In the genomic region with DNA sequence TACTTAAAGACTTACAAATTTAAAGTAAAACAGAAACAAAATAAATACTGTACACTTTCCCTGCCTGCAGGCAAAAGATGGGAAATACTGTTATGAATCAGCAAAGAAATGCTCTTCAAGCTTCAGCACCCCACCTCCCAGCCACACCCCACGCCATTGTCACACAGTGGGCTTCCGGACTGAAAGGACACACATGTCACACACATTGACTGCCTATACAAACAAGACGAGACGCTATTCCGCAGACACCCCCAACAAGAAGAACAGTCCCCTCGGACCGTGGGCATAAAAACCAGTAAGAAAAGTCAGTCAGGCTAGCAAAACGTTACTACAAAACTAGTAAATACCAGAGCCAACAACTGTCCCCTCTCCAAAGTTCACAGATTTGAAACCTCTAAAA, we compare ENCODE assay signal across 9 cellular contexts. TPM values are rescaled to one million over a fixed set of nuclear protein-coding genes. Genes with fewer than 3 reads are reported as not detected.
DNase-seq lines count a peak whose midpoint lies in the region; ATAC-seq, FAIRE-seq and TF ChIP-seq lines count a peak whose summit lies in the region.
"Had no signal": no experiment of that assay in that cellular context is flagged by ENCODE, and none has a peak within 500 bp of the region (broad histone marks: within the 10 kb centered on the region; RNA-seq: fewer than 3 reads in every experiment).

No MANE protein-coding gene starts in this region.

- POLR2A ChIA-PET in A673 (lab: Charles Lee; ENCODE audit: low non-redundant PET): no interaction called here

- H3K27me3 ChIP-seq in A673 (replicated peaks; ENCODE audit: insufficient read depth, low read depth, low read length, poor library complexity): no peaks in the 10 kb centered on the region
- H3K27me3 ChIP-seq: heart right ventricle had no signal

- H3K4me3 Mint-ChIP-seq in activated naive CD8-positive, alpha-beta T cell treated with anti-CD3 and anti-CD28 coated beads for 36 hours: peak overlapping the region; percentile 0

- no TSS peak for BruUV-seq in A673 (replicated peaks; lab: Mats Ljungman, UMichigan)

- peak overlapping the region; percentile 53 for H3K27ac Mint-ChIP-seq in activated naive CD8-positive, alpha-beta T cell treated with anti-CD3 and anti-CD28 coated beads for 36 hours

- no peak overlapping the region for H3K4me3 ChIP-seq in A673 (ENCODE audit: low read depth, low read length, poor library complexity, severe bottlenecking)
- H3K4me3 ChIP-seq: heart right ventricle had no signal

- ATAC-seq in HG03442 (IDR thresholded peaks at IDR 0.05; ENCODE audit: unreplicated experiment): peak; percentile 95

- H3K27me3 Mint-ChIP-seq in activated naive CD8-positive, alpha-beta T cell treated with anti-CD3 and anti-CD28 coated beads for 36 hours: no peaks in the 10 kb centered on the region

- CTCF ChIA-PET in A673 (lab: Charles Lee): no interaction called here

- H3K27ac ChIP-seq in A673 (ENCODE audit: low read depth, low read length, poor library complexity, severe bottlenecking): no peak overlapping the region
- H3K27ac ChIP-seq: heart right ventricle had no signal

- DNase-seq in GM12891 (ENCODE audit: insufficient read length, low spot score) (no peak), GM20000 (ENCODE audit: low spot score) (peak; percentile 68), occipital lobe (lab: John Stamatoyannopoulos, UW) (no peak), A673 (ENCODE audit: low spot score) (no peak), cerebellar cortex (ENCODE audit: low spot score) (no peak), frontal cortex (ENCODE audit: low spot score in 2 of 2) (no peak)
- DNase-seq in activated naive CD8-positive, alpha-beta T cell treated with anti-CD3 and anti-CD28 coated beads for 36 hours: peak; percentile 43
- DNase-seq: heart right ventricle had no signal

- FAIRE-seq in GM12891 (lab: Jason Lieb, UNC) (peak; percentile 65), frontal cortex (lab: Jason Lieb, UNC) (no peak)

- H3K9me3 Mint-ChIP-seq in activated naive CD8-positive, alpha-beta T cell treated with anti-CD3 and anti-CD28 coated beads for 36 hours: no peaks in the 10 kb centered on the region

- H3K4me1 ChIP-seq in A673 (ENCODE audit: insufficient read depth, low read length, poor library complexity, severe bottlenecking): no peaks in the 10 kb centered on the region

- intact Hi-C loops in A673 (cut with micrococcal nuclease; ENCODE audit: unreplicated experiment): no loop called here

- H3K9me3 ChIP-seq in A673 (ENCODE audit: low read depth, low read length, poor library complexity, severe bottlenecking): no peaks in the 10 kb centered on the region
- H3K9me3 ChIP-seq: heart right ventricle had no signal

- H3K36me3 Mint-ChIP-seq in activated naive CD8-positive, alpha-beta T cell treated with anti-CD3 and anti-CD28 coated beads for 36 hours: no peaks in the 10 kb centered on the region

- TF ChIP-seq CTCF in GM20000 (IDR thresholded peaks at IDR 0.05; ENCODE audit: extremely low read depth, missing control alignments): no peak
- no peak for TF ChIP-seq CTCF in A673 (conservative IDR thresholded peaks at IDR 0.05; ENCODE audit: low read depth, low read length)

- H3K36me3 ChIP-seq in A673 (ENCODE audit: insufficient read depth, low read length, poor library complexity, severe bottlenecking): no peaks in the 10 kb centered on the region

- peaks cover 34% of the 10 kb centered on the region for H3K4me1 Mint-ChIP-seq in activated naive CD8-positive, alpha-beta T cell treated with anti-CD3 and anti-CD28 coated beads for 36 hours

- no peak for TF ChIP-seq POLR2A in GM12891 (IDR thresholded peaks at IDR 0.05; ENCODE audit: low read depth, low read length)

TF ChIP-seq in GM12891, 5 proteins besides CTCF, POLR2A, EP300 and RAD21:
- no peak for TF ChIP-seq POLR2AphosphoS5 (IDR thresholded peaks at IDR 0.05; ENCODE audit: low read depth, low read length)
- TF ChIP-seq TAF1 (IDR thresholded peaks at IDR 0.05; ENCODE audit: low read depth, low read length): no peak
- TF ChIP-seq POU2F2 (IDR thresholded peaks at IDR 0.05; ENCODE audit: low read depth, low read length): no peak
- no peak for TF ChIP-seq SPI1 (IDR thresholded peaks at IDR 0.05; ENCODE audit: low read depth, low read length)
- no peak for TF ChIP-seq PAX5 (IDR thresholded peaks at IDR 0.05; ENCODE audit: insufficient read depth, low read length, severe bottlenecking)

RNA-seq across cellular contexts. Expression of a gene that starts 22.2 kb away (rescaled TPM):
- 9.0 TPM for polyA plus RNA-seq in GM12891 (2012; ENCODE audit: low read depth, missing spikeins)
- 10 to 100 TPM; 32.4 to 33.6 TPM for total RNA-seq in activated naive CD8-positive, alpha-beta T cell treated with anti-CD3 and anti-CD28 coated beads for 36 hours
- total RNA-seq in occipital lobe (3.0 TPM), A673 (2021) (17.8 and 19.3 TPM in 2 replicates), frontal cortex (2.9 TPM)

Comparison
In these comparisons a context has a peak if more than half of its experiments do, and no peak if none do; other contexts are left out.
1. DNase-seq: peak in GM20000 (single experiment) and activated naive CD8-positive, alpha-beta T cell treated with anti-CD3 and anti-CD28 coated beads for 36 hours (single experiment); none in GM12891 (single experiment), occipital lobe (single experiment), A673 (single experiment), cerebellar cortex (single experiment) and frontal cortex (0 of 2).